8 cellular contexts compared by ENCODE assay signal in genomic region chr7:99324966-99325596, GRCh38. TPM values are rescaled to one million over a fixed set of nuclear protein-coding genes. Genes with fewer than 3 reads are reported as not detected.
DNase-seq lines count a peak whose midpoint lies in the region; TF ChIP-seq lines count a peak whose summit lies in the region.

No MANE protein-coding gene starts in this region.

- no peaks in the 10 kb centered on the region for H3K27me3 Mint-ChIP-seq in T-helper 1 cell treated with Interleukin-12 subunit alpha and Interleukin-12 subunit beta and Interleukin-4 antibody, amounts not matched to agents 30 μg/mL and 1 μg/mL, for 36 hours (ENCODE audit: low read depth)
- no peaks in the 10 kb centered on the region for H3K27me3 Mint-ChIP-seq in chondrocyte (ENCODE audit: low read depth)

- peaks cover 30% of the 10 kb centered on the region for H3K4me1 Mint-ChIP-seq in T-helper 1 cell treated with Interleukin-12 subunit alpha and Interleukin-12 subunit beta and Interleukin-4 antibody, amounts not matched to agents 30 μg/mL and 1 μg/mL, for 36 hours (ENCODE audit: low read depth)
- H3K4me1 Mint-ChIP-seq in chondrocyte (ENCODE audit: low read depth) = peaks cover 36% of the 10 kb centered on the region

- H3K9me3 Mint-ChIP-seq in T-helper 1 cell treated with Interleukin-12 subunit alpha and Interleukin-12 subunit beta and Interleukin-4 antibody, amounts not matched to agents 30 μg/mL and 1 μg/mL, for 36 hours = no peaks in the 10 kb centered on the region
- no peaks in the 10 kb centered on the region for H3K9me3 Mint-ChIP-seq in chondrocyte (ENCODE audit: low read depth)

- no peaks in the 10 kb centered on the region for H3K9me3 ChIP-seq in mucosa of stomach (ENCODE audit: control insufficient read depth, low read length)

- DNase-seq in T-helper 1 cell = no peak
- no peak for DNase-seq in Jurkat, Clone E6-1 (ENCODE audit: low read depth, low spot score)
- DNase-seq in chondrocyte (ENCODE audit: low spot score) = no peak
- no peak for DNase-seq in NCI-H2171 (lab: John Stamatoyannopoulos, UW)
- no peak for DNase-seq in pons (ENCODE audit: low spot score)
- no peak for DNase-seq in LoVo (ENCODE audit: low spot score)

- peak overlapping the region; percentile 98 for H3K4me3 ChIP-seq in Jurkat, Clone E6-1 (ENCODE audit: low read length)
- H3K4me3 ChIP-seq in mucosa of stomach (ENCODE audit: low read length) = peak overlapping the region; percentile 92

- peak overlapping the region; percentile 99 for H3K9ac ChIP-seq in mucosa of stomach (ENCODE audit: low read length)

- no peaks in the 10 kb centered on the region for H3K27me3 ChIP-seq in mucosa of stomach (ENCODE audit: control insufficient read depth, insufficient read depth, low read length)

- H3K27ac Mint-ChIP-seq in T-helper 1 cell treated with Interleukin-12 subunit alpha and Interleukin-12 subunit beta and Interleukin-4 antibody, amounts not matched to agents 30 μg/mL and 1 μg/mL, for 36 hours = peak overlapping the region; percentile 86
- H3K27ac Mint-ChIP-seq in chondrocyte (ENCODE audit: unreplicated experiment) = peak overlapping the region; percentile 88

- H3K36me3 ChIP-seq in mucosa of stomach (ENCODE audit: control insufficient read depth, insufficient read depth, low read length) = no peaks in the 10 kb centered on the region

- peaks cover 22% of the 10 kb centered on the region for H3K4me1 ChIP-seq in mucosa of stomach (ENCODE audit: control insufficient read depth, insufficient read depth, low read length)

- peaks cover 8% of the 10 kb centered on the region for H3K36me3 Mint-ChIP-seq in T-helper 1 cell treated with Interleukin-12 subunit alpha and Interleukin-12 subunit beta and Interleukin-4 antibody, amounts not matched to agents 30 μg/mL and 1 μg/mL, for 36 hours (ENCODE audit: low read depth)
- H3K36me3 Mint-ChIP-seq in chondrocyte (ENCODE audit: low read depth) = no peaks in the 10 kb centered on the region

- peak overlapping the region; percentile 97 for H3K4me3 Mint-ChIP-seq in T-helper 1 cell treated with Interleukin-12 subunit alpha and Interleukin-12 subunit beta and Interleukin-4 antibody, amounts not matched to agents 30 μg/mL and 1 μg/mL, for 36 hours
- peak overlapping the region; percentile 88 for H3K4me3 Mint-ChIP-seq in chondrocyte (ENCODE audit: unreplicated experiment)

- TF ChIP-seq CTCF in chondrocyte (IDR thresholded peaks at IDR 0.05) = no peak

RNA-seq across cellular contexts. Expression of gene ARPC1A, which starts 0.6 kb away (rescaled TPM):
- polyA plus RNA-seq in Jurkat, Clone E6-1 (2012; ENCODE audit: insufficient read depth, insufficient read length) = 77.9 TPM
- 103 to 110 TPM (median 104 TPM) in 3 replicates for total RNA-seq in chondrocyte

RNA-seq across cellular contexts. Expression of gene ARPC1B, which starts 49.4 kb away (rescaled TPM):
- polyA plus RNA-seq in Jurkat, Clone E6-1 (2012; ENCODE audit: insufficient read depth, insufficient read length) = 235 TPM
- 120 to 134 TPM (median 130 TPM) in 3 replicates for total RNA-seq in chondrocyte

RNA-seq across cellular contexts. Expression of gene MYH16, which starts 52.4 kb away (rescaled TPM):
- polyA plus RNA-seq in Jurkat, Clone E6-1 (2012; ENCODE audit: insufficient read depth, insufficient read length) = not detected
- not detected in 3 replicates for total RNA-seq in chondrocyte
